In genomic region chr1:201711101-201711597, GRCh38 we compare ENCODE assay signal across 12 cellular contexts.
DNase-seq lines count a peak whose midpoint lies in the region; ATAC-seq, FAIRE-seq and TF ChIP-seq lines count a peak whose summit lies in the region.
"Had no signal": no experiment of that assay in that cellular context is flagged by ENCODE, and none has a peak within 500 bp of the region (broad histone marks: within the 10 kb centered on the region; RNA-seq: fewer than 3 reads in every experiment).

No MANE protein-coding gene starts in this region.

- H3K36me3 ChIP-seq in IMR-90 (ENCODE audit: control insufficient read depth, insufficient read depth, low read length), result peaks cover 15% of the 10 kb centered on the region
- H3K36me3 ChIP-seq in breast epithelium, result no peaks in the 10 kb centered on the region
- H3K36me3 ChIP-seq in mesodermal cell (ENCODE audit: control insufficient read depth, insufficient read depth, low read length), result no peaks in the 10 kb centered on the region
- no peaks in the 10 kb centered on the region for H3K36me3 ChIP-seq in small intestine (ENCODE audit: control insufficient read depth in 2 of 2, insufficient read depth in 2 of 2, low read length in 2 of 2)

- dilution Hi-C loops in IMR-90 (cut with HindIII; ENCODE audit: low sequenced_read_pairs, unreplicated experiment), result no loop called here

- peak overlapping the region; percentile 94 for H2AK5ac ChIP-seq in IMR-90 (ENCODE audit: low read depth, low read length)

- peak overlapping the region; percentile 37; the same call in 1 of the 2 replicates for H3K9ac ChIP-seq in IMR-90 (ENCODE audit: low read depth, low read length)

- TF ChIP-seq POLR2A in IMR-90 (IDR thresholded peaks at IDR 0.05; ENCODE audit: low read depth, low read length) (no peak), breast epithelium (IDR thresholded peaks at IDR 0.05) (no peak)

- no TSS peak for BruUV-seq in IMR-90 (replicated peaks; lab: Mats Ljungman, UMichigan)

- WGBS in IMR-90 (ENCODE audit: extremely low coverage in 2 of 2, insufficient read length in 1 of 2), 2 experiments, result no CpG with 5 or more reads among the region's 7 CpGs
- 80 to 93% methylated on average over 2 to 5 of the region's 7 CpGs for WGBS in mesodermal cell (ENCODE audit: insufficient coverage in 2 of 2), 2 experiments
- whole genome bisulfite sequencing in small intestine, 3 donors, result 71 to 88% (median 85%) methylated on average over 7 of the region's 7 CpGs

- H4K20me1 ChIP-seq in IMR-90 (ENCODE audit: insufficient read depth, low read length), result peaks cover 49% of the 10 kb centered on the region; the same call in 1 of the 2 replicates

- peak overlapping the region; percentile 49; the same call in 2 of the 3 replicates for H2BK15ac ChIP-seq in IMR-90 (ENCODE audit: low read depth, low read length)

- no peak for DNase-seq in IMR-90
- DNase-seq in breast epithelium (ENCODE audit: low spot score in 2 of 2), result no peak
- DNase-seq in substantia nigra (lab: John Stamatoyannopoulos, UW), result peak in 2 of 49 donors; percentile 28 to 55
- no peak for DNase-seq in kidney glomerular epithelial cell (lab: John Stamatoyannopoulos, UW)
- no peak for DNase-seq in SK-N-DZ (ENCODE audit: low spot score)
- no peak for DNase-seq in small intestine
- DNase-seq in stimulated activated naive CD8-positive, alpha-beta T cell treated with anti-CD3 and anti-CD28 coated beads, Interleukin-15, Interleukin-2, amounts not matched to agents 100 U/mL and 50 U/mL, for 24 hours, result no peak
- DNase-seq: activated naive CD4-positive, alpha-beta T cell treated with Interleukin-2 at 50 U/mL for 16 hours; effector CD4-positive, alpha-beta T cell; natural killer cell; NCI-H774 had no signal

- ATAC-seq in IMR-90 (ENCODE audit: low read depth), result no peak
- ATAC-seq in stimulated activated naive CD8-positive, alpha-beta T cell treated with anti-CD3 and anti-CD28 coated beads, Interleukin-15, Interleukin-2, amounts not matched to agents 100 U/mL and 50 U/mL, for 24 hours, result no peak
- ATAC-seq: natural killer cell had no signal

- H4K8ac ChIP-seq in IMR-90 (ENCODE audit: low read depth in 2 of 2, low read length in 2 of 2), result peak overlapping the region; percentile 62 to 84

- no peak for TF ChIP-seq RAD21 in IMR-90 (IDR thresholded peaks at IDR 0.05; ENCODE audit: low read length)

- no peaks in the 10 kb centered on the region for H3K9me3 ChIP-seq in IMR-90 (ENCODE audit: control insufficient read depth, insufficient read depth, low read length)
- H3K9me3 ChIP-seq in breast epithelium, result no peaks in the 10 kb centered on the region
- H3K9me3 ChIP-seq in mesodermal cell (ENCODE audit: control insufficient read depth, low read length), result no peaks in the 10 kb centered on the region
- H3K9me3 ChIP-seq in small intestine (ENCODE audit: control insufficient read depth, low read depth), result no peaks in the 10 kb centered on the region

- peaks cover 54 to 80% of the 10 kb centered on the region in 2 experiments for H3K79me1 ChIP-seq in IMR-90 (ENCODE audit: low read depth in 1 of 2, low read length in 2 of 2)

- in situ Hi-C loops in IMR-90 (cut with MboI; ENCODE audit: low sequenced_read_pairs), result loop anchor here (5.0 kb wide), 1 partner anchor 76 kb away; no protein-coding TSS in a partner anchor

- peak overlapping the region; percentile 61; the same call in 1 of the 2 replicates for H3K18ac ChIP-seq in IMR-90 (ENCODE audit: low read depth, low read length)

- H3K56ac ChIP-seq in IMR-90 (ENCODE audit: extremely low read depth, insufficient read depth, low read length), result 0 out of 2 replicates have a peak overlapping the region, but pooled peaks have one; percentile 30

- peaks cover 49% of the 10 kb centered on the region for H3K4me1 ChIP-seq in IMR-90 (ENCODE audit: control insufficient read depth, insufficient read depth, low read length)
- H3K4me1 ChIP-seq in breast epithelium, result peaks cover 0 to 16% of the 10 kb centered on the region in 2 donors
- H3K4me1 ChIP-seq in mesodermal cell (ENCODE audit: control insufficient read depth, insufficient read depth, low read length, poor library complexity, severe bottlenecking), result peaks cover 58% of the 10 kb centered on the region
- peaks cover 5 to 11% of the 10 kb centered on the region in 2 donors for H3K4me1 ChIP-seq in small intestine (ENCODE audit: control insufficient read depth in 2 of 2, insufficient read depth in 1 of 2, low read depth in 1 of 2, low read length in 1 of 2)

- TF ChIP-seq CTCF in IMR-90 (conservative IDR thresholded peaks at IDR 0.05; ENCODE audit: low read depth, low read length), result no peak
- no peak for TF ChIP-seq CTCF in breast epithelium (IDR thresholded peaks at IDR 0.05)

- peak overlapping the region; percentile 54 for H4K5ac ChIP-seq in IMR-90 (ENCODE audit: low read depth, low read length)

- peak overlapping the region; percentile 49 for H3K27ac ChIP-seq in IMR-90 (ENCODE audit: insufficient read depth, low read length)
- H3K27ac ChIP-seq in breast epithelium, result peak overlapping the region; percentile 84 to 97
- H3K27ac ChIP-seq in mesodermal cell (ENCODE audit: low read depth, low read length, severe bottlenecking), result peak overlapping the region; percentile 4
- H3K27ac ChIP-seq in substantia nigra (ENCODE audit: low read depth, low read length, poor library complexity, severe bottlenecking), result peak overlapping the region; percentile 99
- H3K27ac ChIP-seq in small intestine (ENCODE audit: low read depth in 1 of 2, low read length in 1 of 2), result peak overlapping the region in 1 of 2 donors; percentile 92

- H3K4me2 ChIP-seq in IMR-90 (ENCODE audit: low read depth, low read length), result no peak overlapping the region

- H3K9me1 ChIP-seq in IMR-90 (ENCODE audit: insufficient read depth, low read length), result peaks cover 47% of the 10 kb centered on the region

- H2BK20ac ChIP-seq in IMR-90 (ENCODE audit: low read depth, low read length), result peak overlapping the region; percentile 73

- H3K23ac ChIP-seq in IMR-90 (ENCODE audit: low read depth, low read length), result peak overlapping the region; percentile 68; the same call in 1 of the 2 replicates

- CTCF ChIA-PET in IMR-90 (lab: Yijun Ruan, JAX), result interaction anchor here (0.6 to 1.2 kb wide), 2 partner anchors 25 to 166 kb away, joined by 3 to 4 read pairs; no protein-coding TSS in a partner anchor

- POLR2A ChIA-PET in IMR-90 (lab: Charles Lee; ENCODE audit: unreplicated experiment), result no interaction called here

- H4K91ac ChIP-seq in IMR-90 (ENCODE audit: insufficient read depth, low read depth, low read length), result peak overlapping the region; percentile 97

- no peaks in the 10 kb centered on the region for H3K27me3 ChIP-seq in IMR-90 (ENCODE audit: control insufficient read depth, insufficient read depth, low read length)
- H3K27me3 ChIP-seq in breast epithelium, result no peaks in the 10 kb centered on the region
- H3K27me3 ChIP-seq in small intestine (ENCODE audit: control insufficient read depth in 2 of 2, insufficient read depth in 2 of 2, low read length in 2 of 2), result no peaks in the 10 kb centered on the region

- peak overlapping the region; percentile 73 for H3K14ac ChIP-seq in IMR-90 (replicated peaks; ENCODE audit: low read depth, low read length)

- H3K4me3 ChIP-seq in IMR-90 (ENCODE audit: insufficient read depth, low read depth, low read length) (no peak overlapping the region), breast epithelium (no peak overlapping the region), mesodermal cell (ENCODE audit: extremely low read depth, insufficient read depth, low read length, poor library complexity, severe bottlenecking) (no peak overlapping the region), small intestine (ENCODE audit: low read depth in 1 of 2, low read length in 2 of 2) (no peak overlapping the region)

- no peak overlapping the region for H2AFZ ChIP-seq in IMR-90 (replicated peaks; ENCODE audit: low read length, poor library complexity)

- no peak for FAIRE-seq in small intestine (lab: Jason Lieb, UNC)

- H2BK5ac ChIP-seq in IMR-90 (ENCODE audit: low read depth, low read length, poor library complexity, severe bottlenecking), result peak overlapping the region; percentile 92

- no peak overlapping the region for H2AK9ac ChIP-seq in IMR-90 (replicated peaks; ENCODE audit: low read depth, low read length, poor library complexity)

- peak overlapping the region; percentile 93 for H3K4ac ChIP-seq in IMR-90 (ENCODE audit: low read depth, low read length)

- intact Hi-C loops in IMR-90 (cut with micrococcal nuclease), result loop anchor here (5.0 kb wide), 1 partner anchor 36 kb away; no protein-coding TSS in a partner anchor
- intact Hi-C loops in breast epithelium (cut with DNase I; ENCODE audit: low total_unique reads), result loop anchor here (2.0 kb wide), 1 partner anchor 74 kb away; no protein-coding TSS in a partner anchor

- peak overlapping the region; percentile 94 for H2BK120ac ChIP-seq in IMR-90 (ENCODE audit: low read depth, low read length)

TF ChIP-seq in IMR-90, 13 proteins besides CTCF, POLR2A, EP300 and RAD21:
- TF ChIP-seq RCOR1 (IDR thresholded peaks at IDR 0.05; ENCODE audit: insufficient replicate concordance, low read length) (no peak), FOS (IDR thresholded peaks at IDR 0.05; ENCODE audit: low read depth, low read length) (no peak), RFX5 (IDR thresholded peaks at IDR 0.05; ENCODE audit: low read depth, low read length) (no peak), MXI1 (IDR thresholded peaks at IDR 0.05; ENCODE audit: borderline replicate concordance, low read depth, low read length) (no peak), CHD1 (IDR thresholded peaks at IDR 0.05; ENCODE audit: low read depth, low read length) (no peak), NFE2L2 (IDR thresholded peaks at IDR 0.05; ENCODE audit: low read depth, low read length) (no peak), SMC3 (IDR thresholded peaks at IDR 0.05; ENCODE audit: low read depth, low read length) (no peak), MAFK (IDR thresholded peaks at IDR 0.05; ENCODE audit: low read depth, low read length) (no peak), ELK1 (IDR thresholded peaks at IDR 0.05; ENCODE audit: borderline replicate concordance, low read depth, low read length) (no peak), BHLHE40 (IDR thresholded peaks at IDR 0.05; ENCODE audit: low read depth, low read length) (no peak)
TF ChIP-seq in IMR-90: peak in this region for 0.
